9 cellular contexts compared by ENCODE assay signal in genomic region chr4:125432078-125432477, GRCh38.
A peak's percentile ranks its signal among the peaks of the same experiment; 100 is the strongest.
DNase-seq lines count a peak whose midpoint lies in the region; ATAC-seq, FAIRE-seq and TF ChIP-seq lines count a peak whose summit lies in the region.
"Had no signal": no experiment of that assay in that cellular context is flagged by ENCODE, and none has a peak within 500 bp of the region (broad histone marks: within the 10 kb centered on the region; RNA-seq: fewer than 3 reads in every experiment).

No MANE protein-coding gene starts in this region.

- H3K36me3 ChIP-seq in SK-N-MC (ENCODE audit: insufficient read depth, low read length): peaks cover 62% of the 10 kb centered on the region

- H3K27me3 Mint-ChIP-seq in nephron (ENCODE audit: low read depth): no peaks in the 10 kb centered on the region

- H3K36me3 Mint-ChIP-seq in nephron (ENCODE audit: low read depth): peaks cover 54% of the 10 kb centered on the region

- DNase-seq in G401 (ENCODE audit: low spot score) (peak; percentile 1), SK-N-MC (ENCODE audit: low read depth, low spot score) (no peak), fibroblast of the aortic adventitia (ENCODE audit: low read depth) (peak; percentile 45), D721Med (ENCODE audit: insufficient read length, low spot score) (no peak)
- no peak for DNase-seq in stimulated activated CD4-positive, alpha-beta T cell treated with anti-CD3 and anti-CD28 coated beads, Interleukin-15, amount 100 ng/mL, for 24 hours
- DNase-seq: activated CD4-positive, alpha-beta T cell treated with anti-CD3 and anti-CD28 coated beads, Interleukin-2, amount 50 U/mL, for 1 hour had no signal

- peak overlapping the region in 2 of 3 experiments; percentile 11 to 24 for H3K27ac Mint-ChIP-seq in nephron

- ATAC-seq in GM18502 (IDR thresholded peaks at IDR 0.05; ENCODE audit: poor library complexity, unreplicated experiment) (no peak), HG02970 (IDR thresholded peaks at IDR 0.05; ENCODE audit: low FRiP score, unreplicated experiment) (no peak)

- no peak overlapping the region for H3K4me3 ChIP-seq in SK-N-MC
- H3K4me3 ChIP-seq in fibroblast of the aortic adventitia (ENCODE audit: low read depth, low read length): no peak overlapping the region

- no peaks in the 10 kb centered on the region for H3K9me3 Mint-ChIP-seq in nephron

- no peaks in the 10 kb centered on the region for H3K4me1 Mint-ChIP-seq in nephron

- FAIRE-seq in D721Med (lab: Jason Lieb, UNC): no peak

- no peaks in the 10 kb centered on the region for H3K9me3 ChIP-seq in SK-N-MC (ENCODE audit: low read depth, low read length)

- peak overlapping the region; percentile 95 for H3K27ac ChIP-seq in SK-N-MC

- no peak overlapping the region for H3K4me3 Mint-ChIP-seq in nephron

- no peak for TF ChIP-seq CTCF in fibroblast of the aortic adventitia (IDR thresholded peaks at IDR 0.05; ENCODE audit: insufficient read depth, low read length)
- peak in 1 of 3 experiments; percentile 14 for TF ChIP-seq CTCF in nephron (IDR thresholded peaks at IDR 0.05; ENCODE audit: unreplicated experiment in 3 of 3)
- no peak for TF ChIP-seq CTCF in D721Med (IDR thresholded peaks at IDR 0.05; ENCODE audit: insufficient read depth, missing control alignments)

- in situ Hi-C loops in G401 (cut with HindIII; ENCODE audit: low sequenced_read_pairs): no loop called here

- no peak overlapping the region for H3K9ac ChIP-seq in SK-N-MC (ENCODE audit: insufficient read length)

Comparison
In these comparisons a context has a peak if more than half of its experiments do, and no peak if none do; other contexts are left out.
1. DNase-seq: peak in G401 (single experiment) and fibroblast of the aortic adventitia (single experiment); none in SK-N-MC (single experiment), stimulated activated CD4-positive, alpha-beta T cell treated with anti-CD3 and anti-CD28 coated beads, Interleukin-15, amount 100 ng/mL, for 24 hours (single experiment) and D721Med (single experiment).